In genomic region chr5:137792291-137792690, GRCh38 we compare ENCODE assay signal across 23 cellular contexts. TPM values are rescaled to one million over a fixed set of nuclear protein-coding genes. Genes with fewer than 3 reads are reported as not detected.
DNase-seq lines count a peak whose midpoint lies in the region; ATAC-seq, FAIRE-seq and TF ChIP-seq lines count a peak whose summit lies in the region.
"Had no signal": no experiment of that assay in that cellular context is flagged by ENCODE, and none has a peak within 500 bp of the region (broad histone marks: within the 10 kb centered on the region; RNA-seq: fewer than 3 reads in every experiment).

No MANE protein-coding gene starts in this region.

- H2AFZ ChIP-seq in GM12878 (ENCODE audit: control insufficient read depth, low read depth, low read length) = no peak overlapping the region

- SMC1A ChIA-PET in GM12878 (lab: Charles Lee; ENCODE audit: uncharacterized antibody, unreplicated experiment) = interaction anchor here (0.8 to 1.5 kb wide), 2 partner anchors 27 to 42 kb away, joined by 3 read pairs; no protein-coding TSS in a partner anchor

- TF ChIP-seq EP300 in GM12878 (IDR thresholded peaks at IDR 0.05; ENCODE audit: borderline replicate concordance in 1 of 2, control insufficient read depth in 1 of 2, low read depth in 2 of 2, low read length in 2 of 2) = no peak

- H3K9me3 Mint-ChIP-seq in nephron = peaks cover 5% of the 10 kb centered on the region

- no peaks in the 10 kb centered on the region for H3K4me1 Mint-ChIP-seq in nephron
- H3K4me1 Mint-ChIP-seq: activated CD8-positive, alpha-beta memory T cell treated with anti-CD3 and anti-CD28 coated beads, Interleukin-2, amount 10 ng/mL, durations not matched to agents 7 days and 5 days; CD4-positive, alpha-beta memory T cell had no signal

- RAD21 ChIA-PET in GM12878 (lab: Charles Lee; ENCODE audit: unreplicated experiment) = interaction anchor here (1.0 kb wide), 1 partner anchor 16 kb away, joined by 4 read pairs; no protein-coding TSS in a partner anchor

- ATAC-seq in GM18511 (IDR thresholded peaks at IDR 0.05; ENCODE audit: unreplicated experiment) = peak; percentile 68
- ATAC-seq in HG02943 (IDR thresholded peaks at IDR 0.05; ENCODE audit: low read depth, unreplicated experiment) = peak; percentile 63
- ATAC-seq in GM12878 = peak; percentile 74
- ATAC-seq: activated CD8-positive, alpha-beta memory T cell treated with anti-CD3 and anti-CD28 coated beads, Interleukin-2, amount 10 ng/mL, durations not matched to agents 7 days and 5 days had no signal

- 0% methylated on average over 1 of the region's 1 CpG for WGBS in GM12878 (ENCODE audit: insufficient coverage, insufficient replicate concordance, low lambda C conversion rate, missing lambda C conversion rate)

- POLR2A ChIA-PET in GM12878 (lab: Charles Lee) = interaction anchor here (0.7 kb wide), 1 partner anchor 236 kb away, joined by 3 read pairs; no protein-coding TSS in a partner anchor

- TF ChIP-seq POLR2A in GM12878 (IDR thresholded peaks at IDR 0.05; ENCODE audit: low read depth, low read length) = no peak

- no peak overlapping the region for H3K4me2 ChIP-seq in GM12878 (ENCODE audit: control insufficient read depth, insufficient read depth)

- peaks cover 6% of the 10 kb centered on the region for H3K27me3 Mint-ChIP-seq in nephron (ENCODE audit: low read depth)
- H3K27me3 Mint-ChIP-seq: CD4-positive, alpha-beta memory T cell had no signal

- H3K36me3 Mint-ChIP-seq in nephron (ENCODE audit: low read depth) = no peaks in the 10 kb centered on the region
- H3K36me3 Mint-ChIP-seq: activated CD8-positive, alpha-beta memory T cell treated with anti-CD3 and anti-CD28 coated beads, Interleukin-2, amount 10 ng/mL, durations not matched to agents 7 days and 5 days had no signal

- H3K27ac Mint-ChIP-seq in nephron = peak overlapping the region in 2 of 3 experiments; percentile 6 to 67
- H3K27ac Mint-ChIP-seq: activated CD8-positive, alpha-beta memory T cell treated with anti-CD3 and anti-CD28 coated beads, Interleukin-2, amount 10 ng/mL, durations not matched to agents 7 days and 5 days; CD4-positive, alpha-beta memory T cell; mesothelial cell of epicardium had no signal

- H4K20me1 ChIP-seq in GM12878 (ENCODE audit: control insufficient read depth, insufficient read depth) = no peaks in the 10 kb centered on the region

- DNase-seq in GM12878 (ENCODE audit: low read depth, low spot score) (no peak), CD1c-positive myeloid dendritic cell (ENCODE audit: extremely low spot score) (no peak), SW 1271 (lab: John Stamatoyannopoulos, UW) (no peak)
- DNase-seq in stimulated activated naive CD4-positive, alpha-beta T cell (lab: John Stamatoyannopoulos, UW) = no peak
- DNase-seq in activated naive CD4-positive, alpha-beta T cell treated with anti-CD3 and anti-CD28 coated beads, Interleukin-2, amount 50 U/mL, for 16 hours = no peak
- DNase-seq: activated CD4-positive, alpha-beta T cell treated with anti-CD3 and anti-CD28 coated beads for 48 hours; activated CD8-positive, alpha-beta memory T cell treated with anti-CD3 and anti-CD28 coated beads, Interleukin-2, amount 10 ng/mL, durations not matched to agents 7 days and 5 days; activated effector memory CD4-positive, alpha-beta T cell treated with Interleukin-2 at 50 U/mL for 16 hours; CD4-positive, alpha-beta memory T cell; HCEC 1CT; NCI-H1417 treated with DMSO at 0.1 percent for 48 hours; NCI-H526 treated with DMSO at 0.1 percent for 48 hours; stimulated activated CD8-positive, alpha-beta memory T cell treated with anti-CD3 and anti-CD28 coated beads, Interleukin-4, amount 100 ng/mL, for 48 hours had no signal

- FAIRE-seq in GM12878 (lab: Jason Lieb, UNC) = no peak
- FAIRE-seq: HTR-8/SVneo, keratinocyte had no signal

- no peak overlapping the region for H3K4me3 ChIP-seq in GM12878
- H3K4me3 ChIP-seq: breast epithelium, prostate gland, thoracic aorta had no signal

- TF ChIP-seq RAD21 in GM12878 (IDR thresholded peaks at IDR 0.05; ENCODE audit: insufficient read depth, low read depth, low read length) = no peak

- CTCF ChIA-PET in GM12878 (lab: Yijun Ruan, JAX) = no interaction called here

- no peaks in the 10 kb centered on the region for H3K27me3 ChIP-seq in GM12878 (replicated peaks in 1 of 2; ENCODE audit: control insufficient read depth in 2 of 2, insufficient read depth in 2 of 2, low read length in 1 of 2)
- H3K27me3 ChIP-seq: breast epithelium had no signal

- no peaks in the 10 kb centered on the region for H3K4me1 ChIP-seq in GM12878 (ENCODE audit: control insufficient read depth, insufficient read depth, low read length)
- H3K4me1 ChIP-seq: breast epithelium, prostate gland had no signal

- intact Hi-C loops in GM12878 (cut with micrococcal nuclease; ENCODE audit: unreplicated experiment) = no loop called here

- H3K27ac ChIP-seq in GM12878 (ENCODE audit: control insufficient read depth, insufficient read depth) = no peak overlapping the region
- H3K27ac ChIP-seq: breast epithelium, prostate gland, thoracic aorta had no signal

- BruUV-seq in GM12878 (replicated peaks; lab: Mats Ljungman, UMichigan) = no TSS peak

- no peak for TF ChIP-seq CTCF in GM12878 (IDR thresholded peaks at IDR 0.05 in 2 of 3, conservative IDR thresholded peaks at IDR 0.05 in 1 of 3; ENCODE audit: control insufficient read depth in 2 of 3, extremely low read depth in 1 of 3, insufficient read depth in 1 of 3, low read depth in 3 of 3, low read length in 3 of 3)
- no peak for TF ChIP-seq CTCF in nephron (IDR thresholded peaks at IDR 0.05; ENCODE audit: unreplicated experiment in 3 of 3)

- no peaks in the 10 kb centered on the region; the same call in 2 of the 3 replicates for H3K9me3 ChIP-seq in GM12878 (replicated peaks; ENCODE audit: control insufficient read depth, insufficient read depth, low read length)
- H3K9me3 ChIP-seq: breast epithelium, prostate gland, thoracic aorta had no signal

- no peak overlapping the region for H3K9ac ChIP-seq in GM12878 (ENCODE audit: control insufficient read depth, insufficient read depth, low read length)

- no peak overlapping the region for H3K4me3 Mint-ChIP-seq in nephron
- H3K4me3 Mint-ChIP-seq: activated CD8-positive, alpha-beta memory T cell treated with anti-CD3 and anti-CD28 coated beads, Interleukin-2, amount 10 ng/mL, durations not matched to agents 7 days and 5 days; CD4-positive, alpha-beta memory T cell; mesothelial cell of epicardium; neural crest cell had no signal

- in situ Hi-C loops in GM12878 (cut with MboI) = no loop called here

- H3K36me3 ChIP-seq in GM12878 (ENCODE audit: control insufficient read depth in 2 of 2, insufficient read depth in 2 of 2, low read length in 1 of 2) = no peaks in the 10 kb centered on the region
- H3K36me3 ChIP-seq: breast epithelium, prostate gland, thoracic aorta had no signal

- no peaks in the 10 kb centered on the region for H3K79me2 ChIP-seq in GM12878 (ENCODE audit: control insufficient read depth, insufficient read depth, low read length)

RNA-seq across cellular contexts. Expression of gene HNRNPA0, which starts 38.1 kb away (rescaled TPM):
- 20.8 and 23.0 TPM in 2 replicates for total RNA-seq in GM12878 (2013; cell fraction: nucleolus; rRNA removed)
- total RNA-seq in GM12878 (2014; rRNA removed) = 7.9 and 10.7 TPM in 2 replicates
- total RNA-seq in GM12878 (2014; rRNA removed; fragmentation: Illumina TruSeq; extraction: Trizol) = 12.9 and 14.3 TPM in 2 replicates
- total RNA-seq in GM12878 (2021) = 44.4 and 45.0 TPM in 2 replicates
- 7.0 TPM for polyA plus RNA-seq in GM12878 (2011; ENCODE audit: low read depth)
- 15.5 and 18.4 TPM in 2 replicates for polyA plus RNA-seq in GM12878 (2011; rRNA removed)
- 13.6 and 23.7 TPM in 2 replicates for polyA plus RNA-seq in GM12878 (2011; cell fraction: cytosol; rRNA removed)
- 6.8 and 13.6 TPM in 2 replicates for polyA plus RNA-seq in GM12878 (2011; cell fraction: nucleus; rRNA removed)
- 23.4 and 29.1 TPM in 2 replicates for polyA plus RNA-seq in GM12878 (2012)
- 23.4 and 26.1 TPM in 2 replicates for polyA plus RNA-seq in GM12878 (2014; fragmentation: Illumina TruSeq; extraction: Trizol)
- 1 to 10 TPM; 7.3 to 8.2 TPM for polyA plus RNA-seq in GM12878 (2014; fragmentation: Nextera tagmentation; extraction: Ambion mirVana)
- 37.8 and 48.1 TPM in 2 replicates for polyA plus RNA-seq in GM12878 (2014; rRNA removed)
- 1 to 10 TPM; 6.3 to 9.4 TPM for polyA plus RNA-seq in GM12878 (2016; fragmentation: Nextera tagmentation; extraction: Ambion mirVana)
- 7.8 and 11.1 TPM in 2 replicates for polyA minus RNA-seq in GM12878 (2011; rRNA and poly(A)+ RNA removed)
- polyA minus RNA-seq in GM12878 (2011; cell fraction: cytosol; rRNA and poly(A)+ RNA removed) = 7.7 and 8.0 TPM in 2 replicates
- 7.1 and 12.8 TPM in 2 replicates for polyA minus RNA-seq in GM12878 (2011; cell fraction: nucleus; rRNA and poly(A)+ RNA removed)

RNA-seq across cellular contexts. Expression of gene KLHL3, which starts 56.4 kb away (rescaled TPM):
- 49.4 and 54.9 TPM in 2 replicates for total RNA-seq in GM12878 (2013; cell fraction: nucleolus; rRNA removed)
- total RNA-seq in GM12878 (2014; rRNA removed) = 5.3 and 6.3 TPM in 2 replicates
- 5.8 and 7.0 TPM in 2 replicates for total RNA-seq in GM12878 (2014; rRNA removed; fragmentation: Illumina TruSeq; extraction: Trizol)
- total RNA-seq in GM12878 (2021) = 11.7 and 14.2 TPM in 2 replicates
- 6.9 TPM for polyA plus RNA-seq in GM12878 (2011; ENCODE audit: low read depth)
- polyA plus RNA-seq in GM12878 (2011; rRNA removed) = 9.9 and 10.6 TPM in 2 replicates
- 6.1 and 7.2 TPM in 2 replicates for polyA plus RNA-seq in GM12878 (2011; cell fraction: cytosol; rRNA removed)
- polyA plus RNA-seq in GM12878 (2011; cell fraction: nucleus; rRNA removed) = 20.7 and 23.2 TPM in 2 replicates
- 6.8 and 7.9 TPM in 2 replicates for polyA plus RNA-seq in GM12878 (2012)
- 6.8 and 6.9 TPM in 2 replicates for polyA plus RNA-seq in GM12878 (2014; fragmentation: Illumina TruSeq; extraction: Trizol)
- 1 to 10 TPM; 1.7 to 2.3 TPM for polyA plus RNA-seq in GM12878 (2014; fragmentation: Nextera tagmentation; extraction: Ambion mirVana)
- 7.1 and 10.1 TPM in 2 replicates for polyA plus RNA-seq in GM12878 (2014; rRNA removed)
- polyA plus RNA-seq in GM12878 (2016; fragmentation: Nextera tagmentation; extraction: Ambion mirVana) = 1 to 10 TPM; 4.9 to 5.4 TPM
- 31.1 and 41.2 TPM in 2 replicates for polyA minus RNA-seq in GM12878 (2011; rRNA and poly(A)+ RNA removed)
- polyA minus RNA-seq in GM12878 (2011; cell fraction: cytosol; rRNA and poly(A)+ RNA removed) = 5.2 and 6.0 TPM in 2 replicates
- 17.9 and 24.6 TPM in 2 replicates for polyA minus RNA-seq in GM12878 (2011; cell fraction: nucleus; rRNA and poly(A)+ RNA removed)
